8 cellular contexts compared by ENCODE assay signal in genomic region chr19:16660763-16661479, GRCh38. TPM values are rescaled to one million over a fixed set of nuclear protein-coding genes. Genes with fewer than 3 reads are reported as not detected.
DNase-seq lines count a peak whose midpoint lies in the region; ATAC-seq and TF ChIP-seq lines count a peak whose summit lies in the region.

A gene with protein sequence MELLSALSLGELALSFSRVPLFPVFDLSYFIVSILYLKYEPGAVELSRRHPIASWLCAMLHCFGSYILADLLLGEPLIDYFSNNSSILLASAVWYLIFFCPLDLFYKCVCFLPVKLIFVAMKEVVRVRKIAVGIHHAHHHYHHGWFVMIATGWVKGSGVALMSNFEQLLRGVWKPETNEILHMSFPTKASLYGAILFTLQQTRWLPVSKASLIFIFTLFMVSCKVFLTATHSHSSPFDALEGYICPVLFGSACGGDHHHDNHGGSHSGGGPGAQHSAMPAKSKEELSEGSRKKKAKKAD (plus strand): TSS chr19:16661139. CDS start chr19:16661218, 79 bp downstream.

- peaks cover 18% of the 10 kb centered on the region for H3F3A ChIP-seq in MM.1S (ENCODE audit: insufficient read depth, low read length)

- H2AFZ ChIP-seq in MM.1S (ENCODE audit: low read length), result peak within 1 kb of the TSS; percentile 59

- peaks cover 14 to 53% (median 39%) of the 10 kb centered on the region in 4 donors for H3K4me1 Mint-ChIP-seq in naive thymus-derived CD8-positive, alpha-beta T cell

- H3K9me3 Mint-ChIP-seq in naive thymus-derived CD8-positive, alpha-beta T cell, result no peaks in the 10 kb centered on the region

- intact Hi-C loops in A673 (cut with micrococcal nuclease; ENCODE audit: unreplicated experiment) (no loop called here), tibial artery (cut with DNase I; ENCODE audit: low total_unique reads) (loop anchor here (2.0 kb wide), 1 partner anchor 32 kb away; the partner anchor contains the start of gene MED26)

- H3K79me2 ChIP-seq in MM.1S (ENCODE audit: low read length), result peaks cover 77% of the 10 kb centered on the region

- peak within 1 kb of the TSS; percentile 95 to 100 (median 99) for H3K27ac Mint-ChIP-seq in naive thymus-derived CD8-positive, alpha-beta T cell

- POLR2A ChIA-PET in A673 (lab: Charles Lee; ENCODE audit: low non-redundant PET), result no interaction called here
- POLR2A ChIA-PET in naive thymus-derived CD8-positive, alpha-beta T cell (lab: Charles Lee), result interaction anchor here (0.5 to 2.6 kb wide), 7 partner anchors 9 to 291 kb away, joined by 3 to 24 read pairs (median 7); partner anchors contain the start of gene MED26

- no TSS peak for BruUV-seq in A673 (replicated peaks; lab: Mats Ljungman, UMichigan)

- H3K9ac ChIP-seq in MM.1S (ENCODE audit: low read length), result peak within 1 kb of the TSS; percentile 77

- TF ChIP-seq CTCF in A673 (conservative IDR thresholded peaks at IDR 0.05; ENCODE audit: low read depth, low read length), result no peak
- TF ChIP-seq CTCF in MM.1S (IDR thresholded peaks at IDR 0.05; ENCODE audit: low read length), result no peak
- no peak for TF ChIP-seq CTCF in tibial artery (IDR thresholded peaks at IDR 0.05)

- no peaks in the 10 kb centered on the region for H3K27me3 ChIP-seq in A673 (replicated peaks; ENCODE audit: insufficient read depth, low read depth, low read length, poor library complexity)
- no peaks in the 10 kb centered on the region for H3K27me3 ChIP-seq in MM.1S (replicated peaks; ENCODE audit: insufficient read depth, low read length)
- peaks cover 0 to 4% of the 10 kb centered on the region in 2 donors for H3K27me3 ChIP-seq in tibial artery

- H3K27ac ChIP-seq in A673 (ENCODE audit: low read depth, low read length, poor library complexity, severe bottlenecking) (peak within 1 kb of the TSS; percentile 97), MM.1S (ENCODE audit: low read length) (peak within 1 kb of the TSS; percentile 70), tibial artery (peak within 1 kb of the TSS; percentile 91 to 95)

- H3K4me3 Mint-ChIP-seq in naive thymus-derived CD8-positive, alpha-beta T cell, result peak within 1 kb of the TSS; percentile 95 to 100 (median 98)

- H3K9me3 ChIP-seq in A673 (ENCODE audit: low read depth, low read length, poor library complexity, severe bottlenecking) (no peaks in the 10 kb centered on the region), MM.1S (replicated peaks; ENCODE audit: insufficient read depth, low read length) (no peaks in the 10 kb centered on the region), tibial artery (no peaks in the 10 kb centered on the region)

- peak within 1 kb of the TSS; percentile 89 for H3K4me2 ChIP-seq in MM.1S (ENCODE audit: low read depth, low read length)

- H3K27me3 Mint-ChIP-seq in naive thymus-derived CD8-positive, alpha-beta T cell, result no peaks in the 10 kb centered on the region

- peak within 1 kb of the TSS; percentile 83 for H3K4me3 ChIP-seq in A673 (ENCODE audit: low read depth, low read length, poor library complexity, severe bottlenecking)
- peak within 1 kb of the TSS; percentile 97 for H3K4me3 ChIP-seq in MM.1S (ENCODE audit: low read length)
- H3K4me3 ChIP-seq in tibial artery, result peak within 1 kb of the TSS; percentile 70 to 91

- peaks cover 14% of the 10 kb centered on the region; the same call in 1 of the 2 replicates for H4K20me1 ChIP-seq in MM.1S (ENCODE audit: insufficient read depth, low read length)

- H3K4me1 ChIP-seq in A673 (ENCODE audit: insufficient read depth, low read length, poor library complexity, severe bottlenecking) (peaks cover 9% of the 10 kb centered on the region), MM.1S (ENCODE audit: low read length) (peaks cover 20% of the 10 kb centered on the region), tibial artery (peaks cover 0 to 48% (median 36%) of the 10 kb centered on the region in 4 donors)

- peak; percentile 31 for DNase-seq in A673 (ENCODE audit: low spot score)
- peak; percentile 44 for DNase-seq in MM.1S
- peak; percentile 21 for DNase-seq in activated T-cell treated with anti-CD3 and anti-CD28 coated beads for 4 hours
- DNase-seq in naive thymus-derived CD8-positive, alpha-beta T cell, result peak; percentile 6 to 65 (median 34)
- DNase-seq in tibial artery, result peak; percentile 27 to 82

- H3K36me3 Mint-ChIP-seq in naive thymus-derived CD8-positive, alpha-beta T cell, result peaks cover 0 to 32% (median 7%) of the 10 kb centered on the region in 3 donors

- H3K9me2 ChIP-seq in MM.1S (replicated peaks; ENCODE audit: insufficient read depth, low read length), result no peaks in the 10 kb centered on the region

- ATAC-seq in GM18907 (IDR thresholded peaks at IDR 0.05; ENCODE audit: unreplicated experiment) (peak; percentile 21), esophagus mucosa (peak; percentile 24), HG02852 (IDR thresholded peaks at IDR 0.05; ENCODE audit: unreplicated experiment) (no peak)
- ATAC-seq in naive thymus-derived CD8-positive, alpha-beta T cell, result peak in 1 of 2 donors; percentile 28

- CTCF ChIA-PET in A673 (lab: Charles Lee), result no interaction called here

- H3K36me3 ChIP-seq in A673 (ENCODE audit: insufficient read depth, low read length, poor library complexity, severe bottlenecking), result peaks cover 21% of the 10 kb centered on the region
- no peaks in the 10 kb centered on the region; the same call in 1 of the 2 replicates for H3K36me3 ChIP-seq in MM.1S (replicated peaks; ENCODE audit: insufficient read depth, low read length)
- H3K36me3 ChIP-seq in tibial artery, result peaks cover 13 to 27% (median 24%) of the 10 kb centered on the region in 3 donors

RNA-seq across cellular contexts. Expression of the gene that starts here (rescaled TPM):
- total RNA-seq in A673 (2021), result 8.3 and 8.6 TPM in 2 replicates
- total RNA-seq in esophagus mucosa, result 1.6 TPM
- total RNA-seq in naive thymus-derived CD8-positive, alpha-beta T cell, result 1 to 10 TPM; 1.5 to 2.5 TPM
- under 1 TPM in 2 of 3 donors, not detected in 1; 0.22 to 0.28 TPM for polyA plus RNA-seq in naive thymus-derived CD8-positive, alpha-beta T cell
